Comparison of ENCODE assay signal across 38 cellular contexts in genomic region chr14:95863295-95863694, GRCh38. TPM values are rescaled to one million over a fixed set of nuclear protein-coding genes. Genes with fewer than 3 reads are reported as not detected.
"Had no signal": no experiment of that assay in that cellular context is flagged by ENCODE, and none has a peak within 500 bp of the region (broad histone marks: within the 10 kb centered on the region; RNA-seq: fewer than 3 reads in every experiment).

No MANE protein-coding gene starts in this region.

- H3K4me3 ChIP-seq: adrenal gland, ascending aorta, body of pancreas, breast epithelium, cardiac muscle cell had no signal

- H3K27ac ChIP-seq: adrenal gland, ascending aorta, body of pancreas, brain microvascular endothelial cell, breast epithelium, cardiac muscle cell had no signal

- H3K4me1 ChIP-seq: adrenal gland, ascending aorta, body of pancreas, breast epithelium had no signal

- DNase-seq: activated effector memory CD4-positive, alpha-beta T cell treated with anti-CD3 and anti-CD28 coated beads, Interleukin-2, amount 50 U/mL, for 16 hours; activated effector memory CD4-positive, alpha-beta T cell treated with Interleukin-2 at 50 U/mL for 16 hours; activated gamma-delta T cell; activated gamma-delta T cell treated with Interleukin-2 at 50 U/mL for 16 hours; activated naive CD4-positive, alpha-beta T cell; activated naive CD4-positive, alpha-beta T cell treated with anti-CD3 and anti-CD28 coated beads for 36 hours; activated naive CD4-positive, alpha-beta T cell treated with anti-CD3 and anti-CD28 coated beads, Interleukin-2, amount 10 ng/mL, durations not matched to agents 7 days and 5 days; activated naive CD4-positive, alpha-beta T cell treated with anti-CD3 and anti-CD28 coated beads, Interleukin-2, amount 50 U/mL, for 16 hours; activated naive CD4-positive, alpha-beta T cell treated with Interleukin-2 at 50 U/mL for 16 hours; activated naive CD8-positive, alpha-beta T cell treated with anti-CD3 and anti-CD28 coated beads for 36 hours; activated naive CD8-positive, alpha-beta T cell treated with anti-CD3 and anti-CD28 coated beads, Interleukin-2, amount 10 ng/mL, durations not matched to agents 7 days and 5 days; activated naive CD8-positive, alpha-beta T cell treated with anti-CD3 and anti-CD28 coated beads, Interleukin-2, amount 50 U/mL, for 24 hours; activated T-cell treated with anti-CD3 and anti-CD28 coated beads, Interleukin-2, amount 50 U/mL, for 1 hour; activated T-cell treated with anti-CD3 and anti-CD28 coated beads, Interleukin-2, amount 50 U/mL, for 24 hours; activated T-cell treated with anti-CD3 and anti-CD28 coated beads, Interleukin-2, amount 50 U/mL, for 4 hours; activated T-cell treated with anti-CD3 and anti-CD28 coated beads, Interleukin-2, amount 50 U/mL, for 48 hours; activated T-cell treated with anti-CD3 and anti-CD28 coated beads, Interleukin-2, amount 50 U/mL, for 72 hours; adrenal gland; amniotic stem cell; amygdala; anterior cingulate cortex; aorta; body of pancreas; brain microvascular endothelial cell; caudate nucleus; central memory CD4-positive, alpha-beta T cell; cerebellar nuclear complex had no signal

- H3K9me3 ChIP-seq: adrenal gland, ascending aorta, body of pancreas had no signal

- FAIRE-seq: astrocyte, bronchial epithelial cell had no signal

- ATAC-seq: activated naive CD4-positive, alpha-beta T cell treated with anti-CD3 and anti-CD28 coated beads, Interleukin-2, amount 50 U/mL, for 72 hours; activated naive CD8-positive, alpha-beta T cell treated with anti-CD3 and anti-CD28 coated beads, Interleukin-2, amount 50 U/mL, for 24 hours; activated T-cell treated with anti-CD3 and anti-CD28 coated beads, Interleukin-2, amount 50 U/mL, for 4 hours; activated T-cell treated with anti-CD3 and anti-CD28 coated beads, Interleukin-2, amount 50 U/mL, for 72 hours; activated T-helper 17 cell treated with anti-CD3 and anti-CD28 coated beads, Interleukin-2, amount 50 U/mL, for 72 hours; body of pancreas had no signal

- H3K36me3 ChIP-seq: adrenal gland, ascending aorta, brain microvascular endothelial cell, breast epithelium, cardiac muscle cell had no signal

- H3K27me3 ChIP-seq: adrenal gland, ascending aorta, body of pancreas, brain microvascular endothelial cell had no signal

RNA-seq across cellular contexts. Expression of gene TUNAR, which starts 13.3 kb away (rescaled TPM):
- total RNA-seq: activated naive CD4-positive, alpha-beta T cell treated with anti-CD3 and anti-CD28 coated beads for 36 hours; activated naive CD4-positive, alpha-beta T cell treated with anti-CD3 and anti-CD28 coated beads, Interleukin-2, amount 50 U/mL, for 72 hours; activated naive CD8-positive, alpha-beta T cell treated with anti-CD3 and anti-CD28 coated beads for 36 hours; activated naive CD8-positive, alpha-beta T cell treated with anti-CD3 and anti-CD28 coated beads, Interleukin-2, amount 10 ng/mL, durations not matched to agents 7 days and 5 days; activated T-cell treated with anti-CD3 and anti-CD28 coated beads, Interleukin-2, amount 50 U/mL, for 4 hours; activated T-cell treated with anti-CD3 and anti-CD28 coated beads, Interleukin-2, amount 50 U/mL, for 72 hours; activated T-helper 1 cell treated with anti-CD3 and anti-CD28 coated beads, Interleukin-12 subunit alpha, Interleukin-12 subunit beta, Interleukin-2, Interleukin-4 antibody, amounts not matched to agents 30 ng/mL and 10 ng/mL and 1 ng/mL, durations not matched to agents 14 hours and 24 hours and 36 hours; activated T-helper 17 cell treated with anti-CD3 and anti-CD28 coated beads, Interleukin-2, amount 50 U/mL, for 72 hours; activated T-helper 2 cell treated with anti-CD3 and anti-CD28 coated beads, Interferon-gamma antibody, Interleukin-2, Interleukin-4, amounts not matched to agents 10 μg/mL and 5 μg/mL and 100 μg/mL, durations not matched to agents 14 hours and 24 hours and 36 hours; adrenal gland; aorta; ascending aorta; bronchial epithelial cell; cardiac septum; chondrocyte had no signal
- polyA plus RNA-seq: adrenal gland, aorta had no signal
